ENCODE assay signal across 8 cellular contexts in genomic region chr1:117928881-117929339, GRCh38. TPM values are rescaled to one million over a fixed set of nuclear protein-coding genes. Genes with fewer than 3 reads are reported as not detected.
DNase-seq lines count a peak whose midpoint lies in the region; ATAC-seq, FAIRE-seq and TF ChIP-seq lines count a peak whose summit lies in the region.

No MANE protein-coding gene starts in this region.

- TF ChIP-seq POLR2A in K562 (conservative IDR thresholded peaks at IDR 0.05) = no peak

- H3K4me3 ChIP-seq in Jurkat, Clone E6-1 (ENCODE audit: low read length) = peak overlapping the region; percentile 85
- H3K4me3 ChIP-seq in SJSA1 = peak overlapping the region; percentile 77
- H3K4me3 ChIP-seq in K562 = peak overlapping the region; percentile 78
- H3K4me3 ChIP-seq in rectal smooth muscle tissue (ENCODE audit: low read length) = peak overlapping the region; percentile 88

- POLR2A ChIA-PET in GM10248 (lab: Yijun Ruan, JAX) = no interaction called here
- POLR2A ChIA-PET in K562 (lab: Yijun Ruan, JAX) = interaction anchor here (0.7 to 4.4 kb wide), 7 partner anchors 10 to 32 kb away, joined by 3 to 30 read pairs (median 4); no protein-coding TSS in a partner anchor

- H3K36me3 ChIP-seq in SJSA1 (peaks cover 9% of the 10 kb centered on the region), K562 (ENCODE audit: control insufficient read depth, insufficient read depth, low read length) (peaks cover 27% of the 10 kb centered on the region), rectal smooth muscle tissue (ENCODE audit: control insufficient read depth, insufficient read depth, low read length) (no peaks in the 10 kb centered on the region)

- ATAC-seq in GM21825 (IDR thresholded peaks at IDR 0.05; ENCODE audit: unreplicated experiment) = peak; percentile 45
- peak; percentile 90 for ATAC-seq in K562

- peak; percentile 25 for TF ChIP-seq CTCF in GM10248 (IDR thresholded peaks at IDR 0.05; ENCODE audit: control extremely low read depth, extremely low read depth, low read depth, missing control alignments)
- TF ChIP-seq CTCF in K562 (IDR thresholded peaks at IDR 0.05 in 2 of 3, conservative IDR thresholded peaks at IDR 0.05 in 1 of 3; ENCODE audit: insufficient read depth in 2 of 3, low read depth in 1 of 3, low read length in 3 of 3) = peak; percentile 54 to 61 (median 60)

- peaks cover 81% of the 10 kb centered on the region for H3K79me2 ChIP-seq in K562 (ENCODE audit: control insufficient read depth, insufficient read depth, low read length)

- DNase-seq in GM10248 (ENCODE audit: extremely low spot score) (peak; percentile 32), SJSA1 (ENCODE audit: low read depth in 1 of 2, low spot score in 2 of 2) (peak; percentile 66 to 67), K562 (ENCODE audit: extremely low read depth in 1 of 4, low spot score in 3 of 4) (peak; percentile 60 to 86 (median 70)), hypothalamus (lab: John Stamatoyannopoulos, UW) (peak in 44 of 51 donors; percentile 8 to 73 (median 46)), retina (no peak)
- DNase-seq in Jurkat, Clone E6-1 (ENCODE audit: low read depth, low spot score) = no peak

- BruUV-seq in K562 (replicated peaks; lab: Mats Ljungman, UMichigan) = no TSS peak

- CTCF ChIA-PET in GM10248 (lab: Yijun Ruan, JAX) (interaction anchor here (1.0 to 5.8 kb wide), 4 partner anchors 11 to 33 kb away, joined by 3 to 38 read pairs (median 11); no protein-coding TSS in a partner anchor), K562 (lab: Yijun Ruan, JAX; ENCODE audit: low intra/inter-chr PET ratio) (no interaction called here)

- H2AFZ ChIP-seq in K562 (ENCODE audit: low read depth, low read length) = peak overlapping the region; percentile 94

- H3K27ac ChIP-seq in SJSA1 = peak overlapping the region; percentile 6; the same call in 1 of the 2 replicates
- peak overlapping the region; percentile 52 for H3K27ac ChIP-seq in K562 (ENCODE audit: extremely low read depth, low read depth, low read length)
- H3K27ac ChIP-seq in rectal smooth muscle tissue (ENCODE audit: low read depth, low read length) = peak overlapping the region; percentile 83

- peaks cover 4% of the 10 kb centered on the region; the same call in 1 of the 2 replicates for H4K20me1 ChIP-seq in K562 (replicated peaks; ENCODE audit: control insufficient read depth, insufficient read depth, low read length)

- no peaks in the 10 kb centered on the region for H3K9me3 ChIP-seq in SJSA1 (replicated peaks)
- no peaks in the 10 kb centered on the region for H3K9me3 ChIP-seq in K562 (replicated peaks; ENCODE audit: control insufficient read depth, insufficient read depth, low read depth, low read length)

- H3K27me3 ChIP-seq in SJSA1 (replicated peaks) = no peaks in the 10 kb centered on the region
- H3K27me3 ChIP-seq in K562 (ENCODE audit: control insufficient read depth in 2 of 2, insufficient read depth in 2 of 2, low read length in 2 of 2) = no peaks in the 10 kb centered on the region
- H3K27me3 ChIP-seq in rectal smooth muscle tissue (ENCODE audit: control insufficient read depth, insufficient read depth, low read length) = no peaks in the 10 kb centered on the region

- in situ Hi-C loops in K562 (cut with MboI) = no loop called here

- under 1% methylated on average over 24 of the region's 24 CpGs for WGBS in K562 (ENCODE audit: insufficient coverage, low coverage, missing lambda C conversion rate)

- peak in 1 of 2 experiments; percentile 16; a peak in 1 of 4 replicates for TF ChIP-seq RAD21 in K562 (CRISPR knock-in tag; conservative IDR thresholded peaks at IDR 0.05 in 1 of 2, IDR thresholded peaks at IDR 0.05 in 1 of 2)

- no peak for TF ChIP-seq EP300 in K562 (IDR thresholded peaks at IDR 0.05; ENCODE audit: low read length)

- peak overlapping the region; percentile 86 to 96 for H3K9ac ChIP-seq in K562 (ENCODE audit: insufficient read depth in 1 of 2, low read depth in 2 of 2, low read length in 2 of 2)
- peak overlapping the region; percentile 61 for H3K9ac ChIP-seq in rectal smooth muscle tissue (ENCODE audit: low read length)

- H3K4me1 ChIP-seq in SJSA1 (replicated peaks) (peaks cover 14% of the 10 kb centered on the region), K562 (replicated peaks in 1 of 2; ENCODE audit: control insufficient read depth in 2 of 2, insufficient read depth in 2 of 2, low read length in 2 of 2) (peaks cover 7 to 8% of the 10 kb centered on the region in 2 experiments; a peak in 2 of 5 replicates), rectal smooth muscle tissue (ENCODE audit: control insufficient read depth, insufficient read depth, low read length) (peaks cover 21% of the 10 kb centered on the region)

- no peaks in the 10 kb centered on the region for H3K9me1 ChIP-seq in K562 (ENCODE audit: control insufficient read depth, insufficient read depth, low read length)

- intact Hi-C loops in K562 (cut with micrococcal nuclease) = no loop called here

- peak overlapping the region; percentile 100 for H3K4me2 ChIP-seq in K562 (ENCODE audit: insufficient read depth, low read length)

- peak; percentile 92 for FAIRE-seq in K562 (lab: Jason Lieb, UNC)

TF ChIP-seq in K562, 482 proteins besides CTCF, POLR2A, EP300 and RAD21 (continues in another document):
- no peak for TF ChIP-seq ZNF76 (CRISPR knock-in tag; IDR thresholded peaks at IDR 0.05; ENCODE audit: borderline replicate concordance)
- no peak for TF ChIP-seq BRCA1 (IDR thresholded peaks at IDR 0.05)
- TF ChIP-seq BRCA1 (CRISPR knock-in tag; IDR thresholded peaks at IDR 0.05) = peak; percentile 95; the same call in 1 of the 2 replicates
- TF ChIP-seq CBX1 (IDR thresholded peaks at IDR 0.05; ENCODE audit: low read depth) = 0 out of 2 replicates have a peak, but pooled peaks have one; percentile 6
- no peak for TF ChIP-seq CXXC5 (CRISPR knock-in tag; IDR thresholded peaks at IDR 0.05)
- TF ChIP-seq FOXA3 (CRISPR knock-in tag; conservative IDR thresholded peaks at IDR 0.05 in 1 of 2, IDR thresholded peaks at IDR 0.05 in 1 of 2) = 0 out of 4 replicates have a peak, but pooled peaks of 1 of the 2 experiments have one; percentile 34
- no peak for TF ChIP-seq EHMT2 (IDR thresholded peaks at IDR 0.05)

RNA-seq across cellular contexts. Expression of gene GDAP2, which starts 0.5 kb away (rescaled TPM):
- 12.3 TPM for polyA plus RNA-seq in Jurkat, Clone E6-1 (2012; ENCODE audit: insufficient read depth, insufficient read length)
- 16.1 and 22.9 TPM in 2 replicates for total RNA-seq in SJSA1 (2014; rRNA removed; shearing (Covaris generic))
- 16.4 and 43.1 TPM in 2 replicates for total RNA-seq in K562 (2011; cell fraction: chromatin; rRNA removed; ENCODE audit: low replicate concordance)
- 6.7 and 11.3 TPM in 2 replicates for total RNA-seq in K562 (2011; cell fraction: nucleolus; rRNA removed)
- 20.4 and 29.3 TPM in 2 replicates for total RNA-seq in K562 (2011; cell fraction: nucleoplasm; rRNA removed)
- 7.9 and 13.2 TPM in 2 replicates for total RNA-seq in K562 (2014; rRNA removed)
- total RNA-seq in K562 (2014; rRNA removed; fragmentation: Illumina TruSeq; extraction: Trizol) = 19.6 and 22.8 TPM in 2 replicates
- total RNA-seq in K562 (2015; rRNA removed; fragmentation: Illumina TruSeq; extraction: Trizol) = 14.8 and 17.0 TPM in 2 replicates
- total RNA-seq in K562 (2021) = 16.2 and 22.0 TPM in 2 replicates
- 17.7 and 23.1 TPM in 2 replicates for polyA plus RNA-seq in K562 (2011; rRNA removed)
- 4.3 and 8.2 TPM in 2 replicates for polyA plus RNA-seq in K562 (2011; cell fraction: cytosol; rRNA removed)
- polyA plus RNA-seq in K562 (2011; cell fraction: nucleus; rRNA removed) = 11.5 and 14.9 TPM in 2 replicates
- polyA plus RNA-seq in K562 (2012) = 7.9 and 8.2 TPM in 2 replicates
- 11.7 and 13.2 TPM in 2 replicates for polyA plus RNA-seq in K562 (2014; fragmentation: Illumina TruSeq; extraction: Trizol)
- 1 to 10 TPM; 4.1 to 7.2 TPM for polyA plus RNA-seq in K562 (2014; fragmentation: Nextera tagmentation; extraction: Ambion mirVana)
- polyA plus RNA-seq in K562 (2014; rRNA removed) = 10.1 and 10.2 TPM in 2 replicates
- 41.4 and 50.0 TPM in 2 replicates for polyA minus RNA-seq in K562 (2011; rRNA and poly(A)+ RNA removed)
- 10.5 and 13.2 TPM in 2 replicates for polyA minus RNA-seq in K562 (2011; cell fraction: cytosol; rRNA and poly(A)+ RNA removed)
- 20.5 and 41.5 TPM in 2 replicates for polyA minus RNA-seq in K562 (2011; cell fraction: nucleus; rRNA and poly(A)+ RNA removed)

RNA-seq across cellular contexts. Expression of gene WDR3, which starts 0.6 kb away (rescaled TPM):
- 56.1 TPM for polyA plus RNA-seq in Jurkat, Clone E6-1 (2012; ENCODE audit: insufficient read depth, insufficient read length)
- 22.9 and 31.7 TPM in 2 replicates for total RNA-seq in SJSA1 (2014; rRNA removed; shearing (Covaris generic))
- total RNA-seq in K562 (2011; cell fraction: chromatin; rRNA removed; ENCODE audit: low replicate concordance) = 46.6 and 73.0 TPM in 2 replicates
- total RNA-seq in K562 (2011; cell fraction: nucleolus; rRNA removed) = 16.8 and 17.2 TPM in 2 replicates
- 22.1 and 23.6 TPM in 2 replicates for total RNA-seq in K562 (2011; cell fraction: nucleoplasm; rRNA removed)
- 43.9 and 44.5 TPM in 2 replicates for total RNA-seq in K562 (2014; rRNA removed)
- 112 and 126 TPM in 2 replicates for total RNA-seq in K562 (2014; rRNA removed; fragmentation: Illumina TruSeq; extraction: Trizol)
- total RNA-seq in K562 (2015; rRNA removed; fragmentation: Illumina TruSeq; extraction: Trizol) = 74.1 and 76.5 TPM in 2 replicates
- 74.8 and 75.0 TPM in 2 replicates for total RNA-seq in K562 (2021)
- 63.3 and 105 TPM in 2 replicates for polyA plus RNA-seq in K562 (2011; rRNA removed)
- 21.0 and 37.9 TPM in 2 replicates for polyA plus RNA-seq in K562 (2011; cell fraction: cytosol; rRNA removed)
- polyA plus RNA-seq in K562 (2011; cell fraction: nucleus; rRNA removed) = 28.3 and 31.4 TPM in 2 replicates
- polyA plus RNA-seq in K562 (2012) = 21.5 and 53.6 TPM in 2 replicates
- 89.0 and 110 TPM in 2 replicates for polyA plus RNA-seq in K562 (2014; fragmentation: Illumina TruSeq; extraction: Trizol)
- 100 to 1,000 TPM in 1 of 2 experiments, 10 to 100 TPM in 1; 51.7 to 122 TPM for polyA plus RNA-seq in K562 (2014; fragmentation: Nextera tagmentation; extraction: Ambion mirVana)
- 40.6 and 44.0 TPM in 2 replicates for polyA plus RNA-seq in K562 (2014; rRNA removed)
- 243 and 326 TPM in 2 replicates for polyA minus RNA-seq in K562 (2011; rRNA and poly(A)+ RNA removed)
- 33.9 and 74.5 TPM in 2 replicates for polyA minus RNA-seq in K562 (2011; cell fraction: cytosol; rRNA and poly(A)+ RNA removed)
- 22.3 and 40.9 TPM in 2 replicates for polyA minus RNA-seq in K562 (2011; cell fraction: nucleus; rRNA and poly(A)+ RNA removed)

Comparison
In these comparisons a context has a peak if more than half of its experiments do, and no peak if none do; other contexts are left out.
1. DNase-seq: peak in GM10248 (single experiment), SJSA1 (2 of 2), K562 (4 of 4) and hypothalamus (44 of 51); none in Jurkat, Clone E6-1 (single experiment) and retina (single experiment).
2. H3K27ac ChIP-seq: peak in every context shown above with its lines; median percentile 83 in rectal smooth muscle tissue; 52 in K562; 6 in SJSA1.
3. Peak in every context shown above with its lines, with median percentiles within 50 percentile points of each other: H3K4me3 ChIP-seq.